In genomic region chr10:23192396-23192740, GRCh38 we compare ENCODE assay signal across 18 cellular contexts. TPM values are rescaled to one million over a fixed set of nuclear protein-coding genes. Genes with fewer than 3 reads are reported as not detected.
DNase-seq lines count a peak whose midpoint lies in the region; ATAC-seq, FAIRE-seq and TF ChIP-seq lines count a peak whose summit lies in the region.
"Had no signal": no experiment of that assay in that cellular context is flagged by ENCODE, and none has a peak within 500 bp of the region (broad histone marks: within the 10 kb centered on the region; RNA-seq: fewer than 3 reads in every experiment).

No MANE protein-coding gene starts in this region.

- H3K27me3 Mint-ChIP-seq in stimulated activated naive CD8-positive, alpha-beta T cell treated with anti-CD3 and anti-CD28 coated beads, Interleukin-15, amount 100 ng/mL, for 72 hours, result peaks cover 98% of the 10 kb centered on the region
- peaks cover 97% of the 10 kb centered on the region for H3K27me3 Mint-ChIP-seq in nephron (ENCODE audit: low read depth)
- peaks cover 87% of the 10 kb centered on the region for H3K27me3 Mint-ChIP-seq in type B pancreatic cell

- H3K9me3 Mint-ChIP-seq in stimulated activated naive CD8-positive, alpha-beta T cell treated with anti-CD3 and anti-CD28 coated beads, Interleukin-15, amount 100 ng/mL, for 72 hours, result no peaks in the 10 kb centered on the region
- H3K9me3 Mint-ChIP-seq in nephron (peaks cover 5% of the 10 kb centered on the region), type B pancreatic cell (no peaks in the 10 kb centered on the region)
- H3K9me3 Mint-ChIP-seq: natural killer cell treated with Interleukin-12 subunit alpha and Interleukin-12 subunit beta and Interleukin-15 and Interleukin-18, amount 100 ng/mL, for 72 hours had no signal

- peak overlapping the region; percentile 24 to 32 for H3K4me3 Mint-ChIP-seq in stimulated activated naive CD8-positive, alpha-beta T cell treated with anti-CD3 and anti-CD28 coated beads, Interleukin-15, amount 100 ng/mL, for 72 hours
- H3K4me3 Mint-ChIP-seq in nephron (peak overlapping the region; percentile 68 to 76 (median 70)), type B pancreatic cell (peak overlapping the region; percentile 80)
- H3K4me3 Mint-ChIP-seq: natural killer cell treated with Interleukin-12 subunit alpha and Interleukin-12 subunit beta and Interleukin-15 and Interleukin-18, amount 100 ng/mL, for 72 hours had no signal

- H3K4me1 Mint-ChIP-seq in stimulated activated naive CD8-positive, alpha-beta T cell treated with anti-CD3 and anti-CD28 coated beads, Interleukin-15, amount 100 ng/mL, for 72 hours, result peaks cover 21% of the 10 kb centered on the region
- H3K4me1 Mint-ChIP-seq in nephron, result peaks cover 6% of the 10 kb centered on the region
- peaks cover 3% of the 10 kb centered on the region for H3K4me1 Mint-ChIP-seq in type B pancreatic cell (ENCODE audit: unreplicated experiment)

- H3K27ac ChIP-seq in coronary artery, result no peak overlapping the region

- DNase-seq in stimulated activated naive CD8-positive, alpha-beta T cell treated with anti-CD3 and anti-CD28 coated beads, Interleukin-15, amount 100 ng/mL, for 72 hours, result no peak
- no peak for DNase-seq in stimulated activated naive CD8-positive, alpha-beta T cell treated with anti-CD3 and anti-CD28 coated beads, Interleukin-15, Interleukin-2, amounts not matched to agents 100 U/mL and 50 U/mL, for 24 hours
- no peak for DNase-seq in coronary artery (ENCODE audit: low spot score)
- DNase-seq in type B pancreatic cell (ENCODE audit: extremely low spot score, unreplicated experiment), result no peak
- no peak for DNase-seq in D721Med (ENCODE audit: insufficient read length, low spot score)
- DNase-seq in anterior cingulate cortex (lab: John Stamatoyannopoulos, UW), result no peak
- DNase-seq: activated effector memory CD4-positive, alpha-beta T cell treated with Interleukin-2 at 50 U/mL for 16 hours; amygdala; MM.1S; NCI-H2029; OCI-M1 had no signal

- no peak for ATAC-seq in stimulated activated naive CD8-positive, alpha-beta T cell treated with anti-CD3 and anti-CD28 coated beads, Interleukin-15, amount 100 ng/mL, for 72 hours
- ATAC-seq in stimulated activated naive CD8-positive, alpha-beta T cell treated with anti-CD3 and anti-CD28 coated beads, Interleukin-15, Interleukin-2, amounts not matched to agents 100 U/mL and 50 U/mL, for 24 hours, result no peak
- ATAC-seq in HG02623 (IDR thresholded peaks at IDR 0.05; ENCODE audit: unreplicated experiment), result no peak
- ATAC-seq: activated CD4-positive, CD25-positive, alpha-beta regulatory T cell treated with anti-CD3 and anti-CD28 coated beads, Interleukin-2, amount 50 U/mL, for 24 hours; natural killer cell treated with Interleukin-12 subunit alpha and Interleukin-12 subunit beta and Interleukin-15 and Interleukin-18, amount 100 ng/mL, for 72 hours had no signal

- peak overlapping the region; percentile 43 for H3K4me3 ChIP-seq in coronary artery

- TF ChIP-seq CTCF in coronary artery (IDR thresholded peaks at IDR 0.05) (no peak), nephron (IDR thresholded peaks at IDR 0.05; ENCODE audit: unreplicated experiment in 3 of 3) (no peak), type B pancreatic cell (conservative IDR thresholded peaks at IDR 0.05) (no peak), D721Med (IDR thresholded peaks at IDR 0.05; ENCODE audit: insufficient read depth, missing control alignments) (no peak)

- H3K36me3 Mint-ChIP-seq in nephron (ENCODE audit: low read depth) (no peaks in the 10 kb centered on the region), type B pancreatic cell (no peaks in the 10 kb centered on the region)
- H3K36me3 Mint-ChIP-seq: natural killer cell treated with Interleukin-12 subunit alpha and Interleukin-12 subunit beta and Interleukin-15 and Interleukin-18, amount 100 ng/mL, for 72 hours had no signal

- no peak for FAIRE-seq in D721Med (lab: Jason Lieb, UNC)

- H3K27ac Mint-ChIP-seq in stimulated activated naive CD8-positive, alpha-beta T cell treated with anti-CD3 and anti-CD28 coated beads, Interleukin-15, amount 100 ng/mL, for 72 hours, result no peak overlapping the region
- H3K27ac Mint-ChIP-seq in nephron (no peak overlapping the region), type B pancreatic cell (no peak overlapping the region)
- H3K27ac Mint-ChIP-seq: natural killer cell treated with Interleukin-12 subunit alpha and Interleukin-12 subunit beta and Interleukin-15 and Interleukin-18, amount 100 ng/mL, for 72 hours had no signal

RNA-seq across cellular contexts. Expression of gene PTF1A, which starts 0.3 kb away (rescaled TPM):
- total RNA-seq in type B pancreatic cell (ENCODE audit: low replicate concordance), result 0.51 and 1.4 TPM in 2 replicates
- total RNA-seq: fibroblast of villous mesenchyme; lung microvascular endothelial cell; natural killer cell treated with Interleukin-12 subunit alpha and Interleukin-12 subunit beta and Interleukin-15 and Interleukin-18, amount 100 ng/mL, for 72 hours; NCI-H460 had no signal

Comparison
In these comparisons a context has a peak if more than half of its experiments do, and no peak if none do; other contexts are left out.
1. H3K4me3 Mint-ChIP-seq: peak in every context shown above with its lines; median percentile 80 in type B pancreatic cell; 70 in nephron; 28 in stimulated activated naive CD8-positive, alpha-beta T cell treated with anti-CD3 and anti-CD28 coated beads, Interleukin-15, amount 100 ng/mL, for 72 hours.